In the genomic region with DNA sequence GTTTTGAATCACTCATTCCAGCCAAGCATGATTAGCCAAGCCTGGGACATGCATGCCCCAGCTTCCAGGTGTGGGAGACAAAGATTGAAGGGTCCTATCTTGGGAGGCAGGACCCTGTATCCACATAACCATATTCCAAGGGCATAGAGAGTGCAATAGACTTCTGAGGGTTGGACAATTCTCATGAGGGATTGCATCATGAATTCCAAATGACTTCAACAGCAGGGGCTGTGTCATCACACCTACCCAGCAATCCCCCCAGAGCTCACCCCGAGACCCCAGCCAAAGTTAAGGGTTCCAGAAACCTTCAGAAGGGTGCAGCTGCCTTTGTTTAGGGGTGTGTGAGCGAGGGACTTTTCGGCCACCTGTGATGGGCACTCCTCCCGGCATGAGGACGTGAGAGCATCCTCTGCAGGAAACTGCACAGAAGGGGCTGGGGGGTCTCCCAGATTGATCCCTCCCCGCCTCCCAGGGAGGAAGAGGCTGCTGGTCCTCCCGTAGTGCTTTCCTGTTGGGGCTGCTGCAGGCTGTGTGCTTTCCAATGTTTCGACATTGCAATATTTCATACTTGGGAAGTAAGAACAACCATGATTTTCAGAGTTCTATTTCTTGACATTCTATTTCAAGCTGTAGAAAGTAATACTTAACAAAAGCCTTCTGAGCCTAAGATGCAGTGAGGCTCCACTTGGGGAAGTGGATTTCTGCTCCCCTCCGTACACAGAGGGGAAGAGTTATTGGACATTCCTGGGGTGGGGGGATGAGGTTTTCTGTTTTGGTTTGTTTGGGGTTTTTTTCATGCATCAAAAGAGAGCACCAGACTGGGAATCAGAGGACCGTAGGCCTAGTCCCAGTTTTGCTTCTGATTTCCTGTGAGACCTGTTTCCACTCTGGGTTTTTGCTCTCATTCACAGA, we compare ENCODE assay signal across 18 cellular contexts. TPM values are rescaled to one million over a fixed set of nuclear protein-coding genes. Genes with fewer than 3 reads are reported as not detected.
DNase-seq lines count a peak whose midpoint lies in the region; ATAC-seq, FAIRE-seq and TF ChIP-seq lines count a peak whose summit lies in the region.
"Had no signal": no experiment of that assay in that cellular context is flagged by ENCODE, and none has a peak within 500 bp of the region (broad histone marks: within the 10 kb centered on the region; RNA-seq: fewer than 3 reads in every experiment).

No MANE protein-coding gene starts in this region.

- peak overlapping the region; percentile 94 to 99 (median 97) for H3K27ac Mint-ChIP-seq in nephron
- no peak overlapping the region for H3K27ac Mint-ChIP-seq in CD8-positive, alpha-beta T cell

- TF ChIP-seq EP300 in A549 (IDR thresholded peaks at IDR 0.05) = no peak
- TF ChIP-seq EP300 in K562 (IDR thresholded peaks at IDR 0.05; ENCODE audit: low read length) = no peak

- H3K27ac ChIP-seq in A549 = peak overlapping the region; percentile 6 to 61; a peak in 4 of 6 replicates
- H3K27ac ChIP-seq in K562 (ENCODE audit: extremely low read depth, low read depth, low read length) = no peak overlapping the region
- no peak overlapping the region for H3K27ac ChIP-seq in CD8-positive, alpha-beta T cell (ENCODE audit: low read depth, low read length)
- H3K27ac ChIP-seq: HL-60, Peyer's patch had no signal

- CTCF ChIA-PET in A549 (lab: Yijun Ruan, JAX) (interaction anchor here (1.7 to 2.3 kb wide), 2 partner anchors 10 to 14 kb away, joined by 4 to 5 read pairs; no protein-coding TSS in a partner anchor), K562 (lab: Yijun Ruan, JAX; ENCODE audit: low intra/inter-chr PET ratio) (no interaction called here)
- CTCF ChIA-PET in CD8-positive, alpha-beta T cell (lab: Charles Lee) = no interaction called here

- TF ChIP-seq POLR2A in A549 (IDR thresholded peaks at IDR 0.05; ENCODE audit: low read length) (no peak), K562 (conservative IDR thresholded peaks at IDR 0.05) (no peak)

- no peaks in the 10 kb centered on the region for H3K27me3 Mint-ChIP-seq in nephron (ENCODE audit: low read depth)
- H3K27me3 Mint-ChIP-seq in CD8-positive, alpha-beta T cell (ENCODE audit: low read depth) = peaks cover 3% of the 10 kb centered on the region

- ATAC-seq in A549 = no peak
- no peak; the same call in 1 of the 3 replicates for ATAC-seq in K562
- ATAC-seq in mucosa of descending colon = no peak
- ATAC-seq in CD8-positive, alpha-beta T cell = no peak

- intact Hi-C loops in K562 (cut with micrococcal nuclease) = no loop called here
- intact Hi-C loops in mucosa of descending colon (cut with DNase I, micrococcal nuclease) = no loop called here
- intact Hi-C loops in CD8-positive, alpha-beta T cell (cut with DNase I, micrococcal nuclease) = no loop called here

- peak overlapping the region; percentile 38 to 58 (median 54) for H3K4me3 Mint-ChIP-seq in nephron
- H3K4me3 Mint-ChIP-seq in CD8-positive, alpha-beta T cell = no peak overlapping the region

- in situ Hi-C loops in K562 (cut with MboI) = no loop called here

- DNase-seq in A549 (ENCODE audit: low read depth in 1 of 2, low spot score in 1 of 2) (no peak), H7 (peak; percentile 15), K562 (ENCODE audit: extremely low read depth in 1 of 4, low spot score in 3 of 4) (no peak), retina (no peak), mucosa of descending colon (no peak), NCI-H1105 treated with DMSO at 0.1 percent for 48 hours (lab: John Stamatoyannopoulos, UW) (no peak)
- DNase-seq in CD8-positive, alpha-beta T cell = no peak
- DNase-seq: 8988T, Calu3, DMS79, KG1, NCI-H1105, NCI-H187 treated with DMSO at 0.1 percent for 48 hours, NCI-H2171, SHP77 had no signal

- H3K4me1 ChIP-seq in A549 = 0 out of 3 replicates have a peak, but pooled peaks cover 8% of the 10 kb centered on the region
- peaks cover under 1% of the 10 kb centered on the region in 2 experiments; a peak in 2 of 5 replicates for H3K4me1 ChIP-seq in K562 (replicated peaks in 1 of 2; ENCODE audit: control insufficient read depth in 2 of 2, insufficient read depth in 2 of 2, low read length in 2 of 2)
- no peaks in the 10 kb centered on the region for H3K4me1 ChIP-seq in mucosa of descending colon (ENCODE audit: low read depth)
- peaks cover under 1% of the 10 kb centered on the region for H3K4me1 ChIP-seq in CD8-positive, alpha-beta T cell (ENCODE audit: insufficient read depth, low read length)

- no peaks in the 10 kb centered on the region for H3K27me3 ChIP-seq in H7 (ENCODE audit: control insufficient read depth, insufficient read depth, low read length)
- H3K27me3 ChIP-seq in K562 (ENCODE audit: control insufficient read depth in 2 of 2, insufficient read depth in 2 of 2, low read length in 2 of 2) = no peaks in the 10 kb centered on the region
- H3K27me3 ChIP-seq in CD8-positive, alpha-beta T cell (ENCODE audit: insufficient read depth, low read length) = no peaks in the 10 kb centered on the region
- H3K27me3 ChIP-seq: Peyer's patch had no signal

- H2AFZ ChIP-seq in K562 (ENCODE audit: low read depth, low read length) = no peak overlapping the region

- H3K9me3 ChIP-seq in A549 = no peaks in the 10 kb centered on the region
- no peaks in the 10 kb centered on the region for H3K9me3 ChIP-seq in K562 (replicated peaks; ENCODE audit: control insufficient read depth, insufficient read depth, low read depth, low read length)
- H3K9me3 ChIP-seq in mucosa of descending colon = no peaks in the 10 kb centered on the region
- no peaks in the 10 kb centered on the region for H3K9me3 ChIP-seq in CD8-positive, alpha-beta T cell (ENCODE audit: low read length)
- H3K9me3 ChIP-seq: Peyer's patch had no signal

- no peaks in the 10 kb centered on the region for H3K79me2 ChIP-seq in K562 (ENCODE audit: control insufficient read depth, insufficient read depth, low read length)

- peaks cover 38% of the 10 kb centered on the region for H3K4me1 Mint-ChIP-seq in nephron
- peaks cover 4% of the 10 kb centered on the region for H3K4me1 Mint-ChIP-seq in CD8-positive, alpha-beta T cell (ENCODE audit: low read depth)

- H3K36me3 ChIP-seq in H7 (replicated peaks; ENCODE audit: control insufficient read depth, insufficient read depth, low read length) (no peaks in the 10 kb centered on the region), K562 (ENCODE audit: control insufficient read depth, insufficient read depth, low read length) (no peaks in the 10 kb centered on the region), mucosa of descending colon (ENCODE audit: low read depth) (no peaks in the 10 kb centered on the region)
- no peaks in the 10 kb centered on the region for H3K36me3 ChIP-seq in CD8-positive, alpha-beta T cell (ENCODE audit: insufficient read depth, low read length)
- H3K36me3 ChIP-seq: Peyer's patch had no signal

- TF ChIP-seq RAD21 in A549 (conservative IDR thresholded peaks at IDR 0.05 in 1 of 2, IDR thresholded peaks at IDR 0.05 in 1 of 2) = no peak
- TF ChIP-seq RAD21 in K562 (CRISPR knock-in tag; conservative IDR thresholded peaks at IDR 0.05 in 1 of 2, IDR thresholded peaks at IDR 0.05 in 1 of 2) = no peak

- POLR2A ChIA-PET in A549 (lab: Yijun Ruan, JAX) (interaction anchor here (0.6 kb wide), 1 partner anchor 38 kb away, joined by 3 read pairs; no protein-coding TSS in a partner anchor), K562 (lab: Yijun Ruan, JAX) (interaction anchor here (1.5 kb wide), 1 partner anchor 11 kb away, joined by 4 read pairs; no protein-coding TSS in a partner anchor)
- POLR2A ChIA-PET in CD8-positive, alpha-beta T cell (lab: Charles Lee) = no interaction called here

- TF ChIP-seq CTCF in A549 (IDR thresholded peaks at IDR 0.05) = no peak
- no peak for TF ChIP-seq CTCF in K562 (IDR thresholded peaks at IDR 0.05 in 2 of 3, conservative IDR thresholded peaks at IDR 0.05 in 1 of 3; ENCODE audit: insufficient read depth in 2 of 3, low read depth in 1 of 3, low read length in 3 of 3)
- no peak for TF ChIP-seq CTCF in nephron (IDR thresholded peaks at IDR 0.05; ENCODE audit: unreplicated experiment in 3 of 3)
- no peak for TF ChIP-seq CTCF in mucosa of descending colon (IDR thresholded peaks at IDR 0.05)
- TF ChIP-seq CTCF in CD8-positive, alpha-beta T cell (IDR thresholded peaks at IDR 0.05) = no peak

- 81% methylated on average over 10 of the region's 10 CpGs for WGBS in A549 (ENCODE audit: missing lambda C conversion rate)
- WGBS in K562 (ENCODE audit: insufficient coverage, low coverage, missing lambda C conversion rate) = 62% methylated on average over 9 of the region's 10 CpGs

- H3K4me2 ChIP-seq in A549 = no peak overlapping the region
- H3K4me2 ChIP-seq in K562 (ENCODE audit: insufficient read depth, low read length) = no peak overlapping the region

- no peaks in the 10 kb centered on the region for H4K20me1 ChIP-seq in K562 (replicated peaks; ENCODE audit: control insufficient read depth, insufficient read depth, low read length)

- H3K36me3 Mint-ChIP-seq in nephron (ENCODE audit: low read depth) = peaks cover 3% of the 10 kb centered on the region
- no peaks in the 10 kb centered on the region for H3K36me3 Mint-ChIP-seq in CD8-positive, alpha-beta T cell

- FAIRE-seq in A549 (lab: Jason Lieb, UNC) (no peak), K562 (lab: Jason Lieb, UNC) (no peak)

- H3K4me3 ChIP-seq in A549 (no peak overlapping the region), H7 (ENCODE audit: insufficient read depth, low read depth, low read length) (no peak overlapping the region), K562 (no peak overlapping the region), mucosa of descending colon (no peak overlapping the region)
- H3K4me3 ChIP-seq in CD8-positive, alpha-beta T cell (ENCODE audit: low read depth, low read length) = no peak overlapping the region
- H3K4me3 ChIP-seq: Peyer's patch had no signal

- H3K9me3 Mint-ChIP-seq in nephron = no peaks in the 10 kb centered on the region
- no peaks in the 10 kb centered on the region for H3K9me3 Mint-ChIP-seq in CD8-positive, alpha-beta T cell

- H3K9me1 ChIP-seq in K562 (ENCODE audit: control insufficient read depth, insufficient read depth, low read length) = no peaks in the 10 kb centered on the region

- no peak overlapping the region for H3K9ac ChIP-seq in K562 (ENCODE audit: insufficient read depth in 1 of 2, low read depth in 2 of 2, low read length in 2 of 2)

- no TSS peak for BruUV-seq in K562 (replicated peaks; lab: Mats Ljungman, UMichigan)

RNA-seq across cellular contexts. Expression of a gene that starts 13.3 kb away (rescaled TPM):
- polyA plus RNA-seq in A549 (2011; rRNA removed) (0.80 and 0.93 TPM in 2 replicates), A549 (2017; fragmentation: RNase III; extraction: RNeasy Plus Mini Kit Qiagen cat#74134 plus additional on column Dnase treatment) (1.8 to 2.3 TPM (median 2.2 TPM) in 3 replicates), K562 (2011; rRNA removed) (0.28 and 0.29 TPM in 2 replicates), K562 (2014; fragmentation: Illumina TruSeq; extraction: Trizol) (0.22 and 0.37 TPM in 2 replicates), K562 (2014; fragmentation: Nextera tagmentation; extraction: Ambion mirVana) (not detected), K562 (2014; rRNA removed) (0.32 and 0.53 TPM in 2 replicates)
- 0.67 and 1.1 TPM in 2 replicates for polyA plus RNA-seq in A549 (2012; cell fraction: cytosol; rRNA removed)
- 3.8 and 4.0 TPM in 2 replicates for polyA plus RNA-seq in A549 (2012; cell fraction: nucleus; rRNA removed)
- 1.0 and 1.4 TPM in 2 replicates for polyA minus RNA-seq in A549 (2011; rRNA and poly(A)+ RNA removed)
- total RNA-seq in H7 (2014; rRNA removed; shearing (Covaris generic)) = 0.97 and 2.8 TPM in 2 replicates
- 1.4 and 1.6 TPM in 2 replicates for total RNA-seq in K562 (2011; cell fraction: chromatin; rRNA removed; ENCODE audit: low replicate concordance)
- total RNA-seq in K562 (2011; cell fraction: nucleolus; rRNA removed) = 0.92 and 1.3 TPM in 2 replicates
- total RNA-seq in K562 (2011; cell fraction: nucleoplasm; rRNA removed) = 1.2 and 2.1 TPM in 2 replicates
- total RNA-seq in K562 (2014; rRNA removed) (0.14 and 0.57 TPM in 2 replicates), K562 (2014; rRNA removed; fragmentation: Illumina TruSeq; extraction: Trizol) (0.13 and 0.15 TPM in 2 replicates), K562 (2015; rRNA removed; fragmentation: Illumina TruSeq; extraction: Trizol) (0.15 and 0.22 TPM in 2 replicates), K562 (2021) (0.31 and 0.38 TPM in 2 replicates), mucosa of descending colon (10 to 100 TPM; 12.2 to 15.9 (median 15.6) TPM)
- 0.24 and 0.39 TPM in 2 replicates for polyA plus RNA-seq in K562 (2011; cell fraction: cytosol; rRNA removed)
- 1.3 and 1.8 TPM in 2 replicates for polyA plus RNA-seq in K562 (2011; cell fraction: nucleus; rRNA removed)
- 0.29 and 0.35 TPM in 2 replicates for polyA plus RNA-seq in K562 (2012)
- 0.15 and 0.25 TPM in 2 replicates for polyA minus RNA-seq in K562 (2011; rRNA and poly(A)+ RNA removed)
- 0.48 and 0.82 TPM in 2 replicates for polyA minus RNA-seq in K562 (2011; cell fraction: cytosol; rRNA and poly(A)+ RNA removed)
- polyA minus RNA-seq in K562 (2011; cell fraction: nucleus; rRNA and poly(A)+ RNA removed) = 0.40 and 0.56 TPM in 2 replicates
- total RNA-seq in CD8-positive, alpha-beta T cell = under 1 TPM; 0.25 to 0.30 TPM

Comparison
In these comparisons a context has a peak if more than half of its experiments do, and no peak if none do; other contexts are left out.
1. H3K27ac ChIP-seq: peak in A549 (2 of 2); none in K562 (single experiment) and CD8-positive, alpha-beta T cell (single experiment).